19 cellular contexts compared by ENCODE assay signal in the genomic region with DNA sequence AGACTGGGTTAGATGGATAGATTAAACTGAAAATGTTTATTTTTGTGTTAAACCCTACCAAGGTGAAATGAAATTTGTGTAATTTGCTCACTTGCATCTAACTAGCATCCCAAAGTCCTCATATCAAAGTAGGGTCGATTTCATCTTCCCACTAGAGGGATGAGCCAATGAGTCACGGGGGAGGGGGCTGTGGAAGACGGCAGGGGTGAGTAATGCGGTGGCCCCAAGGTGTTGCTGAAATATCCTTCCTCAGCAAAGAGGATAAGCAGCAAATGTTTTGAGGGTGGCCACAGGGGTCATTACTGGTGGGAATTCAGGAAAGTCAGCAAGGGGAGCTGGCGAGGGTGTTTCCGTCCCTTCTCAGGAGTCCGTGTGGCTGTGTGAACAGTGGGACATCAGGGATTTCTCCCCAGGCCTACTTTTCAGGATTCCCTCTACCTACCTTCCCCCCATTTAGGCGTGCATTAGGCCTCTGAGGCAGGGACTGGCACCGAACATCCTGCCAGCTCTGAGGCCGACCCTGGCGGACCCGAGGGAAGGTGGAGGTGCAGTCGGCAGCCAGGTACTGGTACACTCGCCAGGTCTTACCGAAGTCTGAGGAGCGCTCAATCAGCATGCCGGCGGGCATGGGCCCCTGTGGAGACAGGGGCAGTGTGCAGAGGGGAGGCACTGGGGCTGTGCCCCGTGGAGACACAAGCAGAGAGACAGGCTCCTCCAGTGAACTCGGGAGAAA. TPM values are rescaled to one million over a fixed set of nuclear protein-coding genes. Genes with fewer than 3 reads are reported as not detected.
"Had no signal": no experiment of that assay in that cellular context is flagged by ENCODE, and none has a peak within 500 bp of the region (broad histone marks: within the 10 kb centered on the region; RNA-seq: fewer than 3 reads in every experiment).

No MANE protein-coding gene starts in this region.

- H3K4me2 ChIP-seq: hepatocyte had no signal

- DNase-seq: activated CD4-positive, alpha-beta T cell treated with anti-CD3 and anti-CD28 coated beads for 4 hours; activated CD8-positive, alpha-beta T cell treated with anti-CD3 and anti-CD28 coated beads for 36 hours; activated effector memory CD4-positive, alpha-beta T cell treated with anti-CD3 and anti-CD28 coated beads, Interleukin-2, amount 50 U/mL, for 16 hours; activated T-cell treated with anti-CD3 and anti-CD28 coated beads, Interleukin-2, amount 50 U/mL, for 4 hours; amniotic stem cell; body of pancreas; effector memory CD8-positive, alpha-beta T cell; kidney; left lung; mucosa of descending colon; naive thymus-derived CD4-positive, alpha-beta T cell; stimulated activated CD4-positive, alpha-beta T cell treated with anti-CD3 and anti-CD28 coated beads, Interleukin-1b, Interleukin-23, amount 100 ng/mL, for 48 hours had no signal

- H3K9me3 Mint-ChIP-seq: activated CD8-positive, alpha-beta T cell treated with anti-CD3 and anti-CD28 coated beads for 36 hours; activated naive CD4-positive, alpha-beta T cell treated with anti-CD3 and anti-CD28 coated beads, Interleukin-2, amount 50 U/mL, for 24 hours; activated T-cell treated with anti-CD3 and anti-CD28 coated beads, Interleukin-2, amount 50 U/mL, for 4 hours; dendritic cell treated with granulocyte-macrophage colony-stimulating factor and Interleukin-4, amounts not matched to agents 40 ng/mL and 50 ng/mL, for 4 days; effector memory CD8-positive, alpha-beta T cell; memory B cell; T-helper 1 cell treated with Interleukin-12 subunit alpha and Interleukin-12 subunit beta and Interleukin-4 antibody, amounts not matched to agents 30 μg/mL and 1 μg/mL, for 36 hours; WTC11 had no signal

- H2AFZ ChIP-seq: hepatocyte, parathyroid adenoma had no signal

- H3K4me3 ChIP-seq: body of pancreas, hepatocyte, left lung, mucosa of descending colon had no signal

- H3K27ac ChIP-seq: body of pancreas, hepatocyte, left lung, parathyroid adenoma had no signal

- FAIRE-seq: kidney had no signal

- H3K27ac Mint-ChIP-seq: activated CD8-positive, alpha-beta T cell treated with anti-CD3 and anti-CD28 coated beads for 36 hours; dendritic cell treated with granulocyte-macrophage colony-stimulating factor and Interleukin-4, amounts not matched to agents 40 ng/mL and 50 ng/mL, for 4 days; memory B cell; WTC11 had no signal

- H3K79me2 ChIP-seq: hepatocyte, parathyroid adenoma had no signal

- H3K36me3 Mint-ChIP-seq: activated naive CD4-positive, alpha-beta T cell treated with anti-CD3 and anti-CD28 coated beads, Interleukin-2, amount 50 U/mL, for 24 hours; memory B cell; WTC11 had no signal

- H3K27me3 ChIP-seq: body of pancreas, hepatocyte, left lung had no signal

- ATAC-seq: activated CD8-positive, alpha-beta T cell treated with anti-CD3 and anti-CD28 coated beads for 36 hours; activated T-cell treated with anti-CD3 and anti-CD28 coated beads, Interleukin-2, amount 50 U/mL, for 4 hours; body of pancreas; effector memory CD8-positive, alpha-beta T cell; left lung; mucosa of descending colon; naive thymus-derived CD4-positive, alpha-beta T cell; WTC11 had no signal

- H3K9me3 ChIP-seq: body of pancreas, left lung, mucosa of descending colon had no signal

- H3K4me1 ChIP-seq: body of pancreas, parathyroid adenoma had no signal

- H3K9ac ChIP-seq: parathyroid adenoma had no signal

- H3K4me3 Mint-ChIP-seq: activated CD8-positive, alpha-beta T cell treated with anti-CD3 and anti-CD28 coated beads for 36 hours; activated naive CD4-positive, alpha-beta T cell treated with anti-CD3 and anti-CD28 coated beads, Interleukin-2, amount 50 U/mL, for 24 hours; activated T-cell treated with anti-CD3 and anti-CD28 coated beads, Interleukin-2, amount 50 U/mL, for 4 hours; dendritic cell treated with granulocyte-macrophage colony-stimulating factor and Interleukin-4, amounts not matched to agents 40 ng/mL and 50 ng/mL, for 4 days; effector memory CD8-positive, alpha-beta T cell; memory B cell; naive thymus-derived CD4-positive, alpha-beta T cell; T-helper 1 cell treated with Interleukin-12 subunit alpha and Interleukin-12 subunit beta and Interleukin-4 antibody, amounts not matched to agents 30 μg/mL and 1 μg/mL, for 36 hours; WTC11 had no signal

RNA-seq across cellular contexts. Expression of a gene that starts 50.7 kb away (rescaled TPM):
- total RNA-seq: activated CD8-positive, alpha-beta T cell treated with anti-CD3 and anti-CD28 coated beads for 36 hours; naive thymus-derived CD4-positive, alpha-beta T cell had no signal
